ENCODE assay signal across 10 cellular contexts in the genomic region with DNA sequence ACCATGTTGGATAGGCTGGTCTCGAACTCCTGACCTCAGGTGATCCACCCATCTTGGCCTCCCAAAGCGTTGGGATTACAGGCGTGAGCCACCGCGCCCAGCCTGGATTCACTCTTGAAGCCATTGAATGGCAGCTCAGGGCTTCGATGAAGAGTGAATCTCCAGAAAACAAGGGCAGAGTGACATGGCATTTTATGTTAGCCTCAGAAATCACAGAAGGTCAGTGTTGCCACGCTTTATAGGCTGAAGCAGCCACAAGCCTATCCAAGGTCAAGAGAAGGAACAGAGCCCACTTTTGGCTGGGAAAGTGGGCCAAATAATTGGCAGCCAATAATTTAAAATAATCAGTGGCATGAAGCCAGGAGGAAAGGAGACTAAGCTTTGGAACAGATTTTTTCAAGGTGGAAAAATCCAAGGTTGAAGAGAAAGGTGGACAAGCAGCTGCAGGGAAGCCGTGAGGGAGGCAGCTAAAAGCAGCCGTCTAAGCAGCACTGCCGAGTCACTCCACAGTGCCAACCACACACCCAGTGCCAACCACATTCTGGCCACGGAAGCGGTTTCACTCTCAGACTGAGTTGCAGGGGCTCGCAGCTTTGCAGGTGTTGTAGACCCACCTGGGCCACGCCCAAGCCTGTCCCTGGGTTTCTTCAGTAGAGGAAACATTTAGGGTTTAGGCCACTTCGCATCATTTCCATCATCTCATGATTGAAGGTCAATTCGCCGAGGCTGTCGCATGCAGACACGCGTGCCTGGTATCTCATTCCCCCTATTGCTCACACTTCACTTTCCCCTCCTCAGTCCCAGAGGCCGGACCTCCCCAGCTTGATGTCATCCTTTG. TPM values are rescaled to one million over a fixed set of nuclear protein-coding genes. Genes with fewer than 3 reads are reported as not detected.
DNase-seq lines count a peak whose midpoint lies in the region; ATAC-seq and TF ChIP-seq lines count a peak whose summit lies in the region.
"Had no signal": no experiment of that assay in that cellular context is flagged by ENCODE, and none has a peak within 500 bp of the region (broad histone marks: within the 10 kb centered on the region; RNA-seq: fewer than 3 reads in every experiment).

No MANE protein-coding gene starts in this region.

- H3K9me3 Mint-ChIP-seq in naive thymus-derived CD4-positive, alpha-beta T cell, result no peaks in the 10 kb centered on the region
- H3K9me3 Mint-ChIP-seq: stimulated activated naive CD8-positive, alpha-beta T cell treated with anti-CD3 and anti-CD28 coated beads, Interleukin-15, Interleukin-2, amounts not matched to agents 100 ng/mL and 50 ng/mL, for 24 hours had no signal

- H2AK5ac ChIP-seq in mesenchymal stem cell (ENCODE audit: low read length, severe bottlenecking), result no peak overlapping the region

- H3K27me3 ChIP-seq in naive thymus-derived CD4-positive, alpha-beta T cell (ENCODE audit: control insufficient read depth in 2 of 2, insufficient read depth in 2 of 2, low read length in 2 of 2), result no peaks in the 10 kb centered on the region
- H3K27me3 ChIP-seq in stomach, result no peaks in the 10 kb centered on the region
- H3K27me3 ChIP-seq in mesenchymal stem cell (ENCODE audit: control insufficient read depth in 1 of 2, insufficient read depth in 1 of 2, low read length in 2 of 2), result no peaks in the 10 kb centered on the region

- no peak for TF ChIP-seq POLR2A in stomach (IDR thresholded peaks at IDR 0.05)

- H4K8ac ChIP-seq in mesenchymal stem cell (ENCODE audit: low read length), result no peak overlapping the region

- no peak overlapping the region for H2BK120ac ChIP-seq in mesenchymal stem cell (ENCODE audit: low read depth, low read length)

- no peak overlapping the region for H4K91ac ChIP-seq in mesenchymal stem cell (ENCODE audit: low read length)

- no peak overlapping the region for H2AFZ ChIP-seq in mesenchymal stem cell (ENCODE audit: low read depth, low read length)

- H3K4me3 ChIP-seq in naive thymus-derived CD4-positive, alpha-beta T cell (ENCODE audit: low read length), result no peak overlapping the region
- no peak overlapping the region for H3K4me3 ChIP-seq in stomach
- H3K4me3 ChIP-seq in mesenchymal stem cell (ENCODE audit: insufficient read depth in 1 of 2, low read depth in 1 of 2, low read length in 2 of 2), result no peak overlapping the region

- H3K14ac ChIP-seq in mesenchymal stem cell (ENCODE audit: low read length in 2 of 2), result no peak overlapping the region

- no peak for TF ChIP-seq CTCF in stomach (IDR thresholded peaks at IDR 0.05)

- no peak overlapping the region for H2BK5ac ChIP-seq in mesenchymal stem cell (ENCODE audit: low read depth, low read length, poor library complexity, severe bottlenecking)

- TF ChIP-seq EP300 in stomach (IDR thresholded peaks at IDR 0.05), result no peak

- H3K4me1 ChIP-seq in naive thymus-derived CD4-positive, alpha-beta T cell (ENCODE audit: control insufficient read depth in 2 of 2, insufficient read depth in 2 of 2, low read length in 2 of 2), result peaks cover 10 to 21% of the 10 kb centered on the region in 2 donors
- H3K4me1 ChIP-seq in stomach (peaks cover 0 to 7% (median 0%) of the 10 kb centered on the region in 4 donors), mesenchymal stem cell (ENCODE audit: control insufficient read depth, insufficient read depth, low read depth, low read length) (no peaks in the 10 kb centered on the region)

- H3K4me3 Mint-ChIP-seq in naive thymus-derived CD4-positive, alpha-beta T cell, result peak overlapping the region in 9 of 10 donors; percentile 29 to 80 (median 45)

- intact Hi-C loops in naive thymus-derived CD4-positive, alpha-beta T cell (cut with micrococcal nuclease), result loop anchor here in 1 of 2 donors (1.0 kb wide), 1 partner anchor 8 kb away; no protein-coding TSS in a partner anchor
- intact Hi-C loops in stomach (cut with DNase I; ENCODE audit: low total_unique reads), result no loop called here

- H3K9me3 ChIP-seq in naive thymus-derived CD4-positive, alpha-beta T cell (ENCODE audit: control insufficient read depth in 2 of 3, low read length in 3 of 3), result no peaks in the 10 kb centered on the region
- H3K9me3 ChIP-seq in stomach (no peaks in the 10 kb centered on the region), mesenchymal stem cell (ENCODE audit: control insufficient read depth, low read length) (no peaks in the 10 kb centered on the region)

- WGBS in stomach, 5 donors, result 75 to 83% (median 82%) methylated on average over 20 to 21 of the region's 21 CpGs
- WGBS in mesenchymal stem cell, result 87% methylated on average over 14 of the region's 21 CpGs

- H2BK15ac ChIP-seq in mesenchymal stem cell (ENCODE audit: low read depth, poor library complexity, severe bottlenecking), result no peak overlapping the region

- H3K9ac ChIP-seq in mesenchymal stem cell (ENCODE audit: low read length), result no peak overlapping the region

- H2BK12ac ChIP-seq in mesenchymal stem cell (ENCODE audit: low read length in 2 of 2), result no peak overlapping the region

- H3K4ac ChIP-seq in mesenchymal stem cell (ENCODE audit: low read depth in 1 of 2, low read length in 2 of 2), result no peak overlapping the region

- H3K4me2 ChIP-seq in mesenchymal stem cell (ENCODE audit: low read length, poor library complexity, severe bottlenecking), result no peak overlapping the region

- H3K27ac Mint-ChIP-seq in naive thymus-derived CD4-positive, alpha-beta T cell, result peak overlapping the region in 8 of 9 donors; percentile 52 to 91 (median 75)

- POLR2A ChIA-PET in naive thymus-derived CD4-positive, alpha-beta T cell (lab: Charles Lee), result interaction anchor here (0.8 to 4.7 kb wide), 9 partner anchors 9 to 58 kb away, joined by 3 to 32 read pairs (median 5); partner anchors contain the start of genes FASTKD5 and UBOX5

- no peaks in the 10 kb centered on the region for H3K79me1 ChIP-seq in mesenchymal stem cell (replicated peaks; ENCODE audit: low read length, poor library complexity, severe bottlenecking)

- no peak overlapping the region for H3K27ac ChIP-seq in naive thymus-derived CD4-positive, alpha-beta T cell (ENCODE audit: low read depth, low read length)
- H3K27ac ChIP-seq in stomach (no peak overlapping the region), mesenchymal stem cell (ENCODE audit: low read length, poor library complexity, severe bottlenecking) (no peak overlapping the region)

- no peak overlapping the region for H3K23ac ChIP-seq in mesenchymal stem cell (ENCODE audit: low read length in 2 of 2)

- H3K27me3 Mint-ChIP-seq in naive thymus-derived CD4-positive, alpha-beta T cell, result no peaks in the 10 kb centered on the region
- H3K27me3 Mint-ChIP-seq: stimulated activated naive CD8-positive, alpha-beta T cell treated with anti-CD3 and anti-CD28 coated beads, Interleukin-15, Interleukin-2, amounts not matched to agents 100 ng/mL and 50 ng/mL, for 24 hours had no signal

- DNase-seq in T follicular helper cell (ENCODE audit: low read depth) (peak; percentile 28), stomach (no peak), mesenchymal stem cell (no peak), AG08395 (ENCODE audit: low spot score) (no peak)
- peak; percentile 83 to 84 for DNase-seq in activated T-cell treated with anti-CD3 and anti-CD28 coated beads, Interleukin-2, amount 50 U/mL, for 48 hours
- DNase-seq in naive thymus-derived CD4-positive, alpha-beta T cell, result peak in 8 of 9 donors; percentile 27 to 56 (median 46)
- peak; percentile 80 for DNase-seq in stimulated activated naive CD8-positive, alpha-beta T cell treated with anti-CD3 and anti-CD28 coated beads, Interleukin-15, Interleukin-2, amounts not matched to agents 100 U/mL and 50 U/mL, for 24 hours
- DNase-seq: hypothalamus had no signal

- H3K36me3 Mint-ChIP-seq in naive thymus-derived CD4-positive, alpha-beta T cell, result no peaks in the 10 kb centered on the region

- H3K4me1 Mint-ChIP-seq in naive thymus-derived CD4-positive, alpha-beta T cell, result peaks cover 15 to 26% (median 24%) of the 10 kb centered on the region in 7 donors

- no peak overlapping the region for H3K18ac ChIP-seq in mesenchymal stem cell (ENCODE audit: low read depth in 1 of 2, low read length in 2 of 2)

- CTCF ChIA-PET in naive thymus-derived CD4-positive, alpha-beta T cell (lab: Charles Lee), result interaction anchor here (1.2 to 1.7 kb wide), 3 partner anchors 12 to 48 kb away, joined by 3 to 7 read pairs (median 3); no protein-coding TSS in a partner anchor

- ATAC-seq in naive thymus-derived CD4-positive, alpha-beta T cell, result peak; percentile 86
- ATAC-seq in stimulated activated naive CD8-positive, alpha-beta T cell treated with anti-CD3 and anti-CD28 coated beads, Interleukin-15, Interleukin-2, amounts not matched to agents 100 U/mL and 50 U/mL, for 24 hours, result peak; percentile 92

- H3K36me3 ChIP-seq in naive thymus-derived CD4-positive, alpha-beta T cell (ENCODE audit: control insufficient read depth in 2 of 3, insufficient read depth in 3 of 3, low read length in 3 of 3), result peaks cover 0 to 1% (median 0%) of the 10 kb centered on the region in 3 experiments
- H3K36me3 ChIP-seq in stomach (peaks cover 0 to 12% (median 6%) of the 10 kb centered on the region in 4 donors), mesenchymal stem cell (ENCODE audit: control insufficient read depth in 1 of 2, insufficient read depth in 2 of 2, low read depth in 1 of 2, low read length in 2 of 2) (peaks cover 4 to 6% of the 10 kb centered on the region in 2 experiments)

RNA-seq across cellular contexts. Expression of gene AVP, which starts 17.4 kb away (rescaled TPM):
- total RNA-seq in naive thymus-derived CD4-positive, alpha-beta T cell, result under 1 TPM in 1 of 5 experiments, not detected in 4; 0.89 TPM
- polyA plus RNA-seq in naive thymus-derived CD4-positive, alpha-beta T cell, result not detected
- not detected for total RNA-seq in stomach
- polyA plus RNA-seq in stomach, result not detected
- not detected for polyA plus RNA-seq in mesenchymal stem cell (2013, experiment 1 of 2)
- not detected for polyA plus RNA-seq in mesenchymal stem cell (2013, experiment 2 of 2)
- total RNA-seq: HT1080 had no signal

RNA-seq across cellular contexts. Expression of gene OXT, which starts 30.5 kb away (rescaled TPM):
- total RNA-seq in naive thymus-derived CD4-positive, alpha-beta T cell, result 1 to 10 TPM in 2 of 5 experiments, not detected in 3; 1.8 to 2.3 TPM
- 1 to 10 TPM; 1.2 to 1.4 TPM for polyA plus RNA-seq in naive thymus-derived CD4-positive, alpha-beta T cell
- total RNA-seq in stomach, result not detected
- polyA plus RNA-seq in stomach, result under 1 TPM in 1 of 3 donors, not detected in 2; 0.45 TPM
- polyA plus RNA-seq in mesenchymal stem cell (2013, experiment 1 of 2), result not detected
- polyA plus RNA-seq in mesenchymal stem cell (2013, experiment 2 of 2), result not detected
- total RNA-seq: HT1080 had no signal

RNA-seq across cellular contexts. Expression of gene MRPS26, which starts 56.1 kb away (rescaled TPM):
- total RNA-seq in naive thymus-derived CD4-positive, alpha-beta T cell, result 10 to 100 TPM; 22.2 to 41.6 (median 29.5) TPM
- 10 to 100 TPM; 71.6 to 94.2 TPM for polyA plus RNA-seq in naive thymus-derived CD4-positive, alpha-beta T cell
- 100 to 1,000 TPM in 1 of 5 donors, 10 to 100 TPM in 3, 1 to 10 TPM in 1; 4.5 to 102 (median 34.5) TPM for total RNA-seq in stomach
- 10 to 100 TPM; 65.4 to 82.8 (median 74.3) TPM for polyA plus RNA-seq in stomach
- 22.3 TPM for polyA plus RNA-seq in mesenchymal stem cell (2013, experiment 1 of 2)
- polyA plus RNA-seq in mesenchymal stem cell (2013, experiment 2 of 2), result 24.4 TPM

RNA-seq across cellular contexts. Expression of gene FASTKD5, which starts 57.7 kb away (rescaled TPM):
- 10 to 100 TPM; 24.5 to 41.9 (median 30.6) TPM for total RNA-seq in naive thymus-derived CD4-positive, alpha-beta T cell
- 10 to 100 TPM; 21.2 to 26.3 TPM for polyA plus RNA-seq in naive thymus-derived CD4-positive, alpha-beta T cell
- 10 to 100 TPM in 4 of 5 donors, not detected in 1; 17.4 to 24.0 (median 19.6) TPM for total RNA-seq in stomach
- 1 to 10 TPM; 6.0 to 7.5 (median 7.3) TPM for polyA plus RNA-seq in stomach
- 9.6 TPM for polyA plus RNA-seq in mesenchymal stem cell (2013, experiment 1 of 2)
- polyA plus RNA-seq in mesenchymal stem cell (2013, experiment 2 of 2), result 10.2 TPM

RNA-seq across cellular contexts. Expression of gene UBOX5, which starts 57.7 kb away (rescaled TPM):
- 10 to 100 TPM in 2 of 5 experiments, 1 to 10 TPM in 3; 8.3 to 13.8 (median 9.5) TPM for total RNA-seq in naive thymus-derived CD4-positive, alpha-beta T cell
- polyA plus RNA-seq in naive thymus-derived CD4-positive, alpha-beta T cell, result 1 to 10 TPM; 5.8 to 8.7 TPM
- 1 to 10 TPM in 4 of 5 donors, not detected in 1; 3.6 to 6.2 (median 4.7) TPM for total RNA-seq in stomach
- polyA plus RNA-seq in stomach, result 1 to 10 TPM; 2.7 to 3.4 (median 3.0) TPM
- 3.0 TPM for polyA plus RNA-seq in mesenchymal stem cell (2013, experiment 1 of 2)
- 2.9 TPM for polyA plus RNA-seq in mesenchymal stem cell (2013, experiment 2 of 2)

Comparison
In these comparisons a context has a peak if more than half of its experiments do, and no peak if none do; other contexts are left out.
1. DNase-seq: peak in T follicular helper cell (single experiment), activated T-cell treated with anti-CD3 and anti-CD28 coated beads, Interleukin-2, amount 50 U/mL, for 48 hours (2 of 2), naive thymus-derived CD4-positive, alpha-beta T cell (8 of 9) and stimulated activated naive CD8-positive, alpha-beta T cell treated with anti-CD3 and anti-CD28 coated beads, Interleukin-15, Interleukin-2, amounts not matched to agents 100 U/mL and 50 U/mL, for 24 hours (single experiment); none in stomach (single experiment), mesenchymal stem cell (single experiment) and AG08395 (single experiment).